1 cellular context compared by ENCODE assay signal in the genomic region with DNA sequence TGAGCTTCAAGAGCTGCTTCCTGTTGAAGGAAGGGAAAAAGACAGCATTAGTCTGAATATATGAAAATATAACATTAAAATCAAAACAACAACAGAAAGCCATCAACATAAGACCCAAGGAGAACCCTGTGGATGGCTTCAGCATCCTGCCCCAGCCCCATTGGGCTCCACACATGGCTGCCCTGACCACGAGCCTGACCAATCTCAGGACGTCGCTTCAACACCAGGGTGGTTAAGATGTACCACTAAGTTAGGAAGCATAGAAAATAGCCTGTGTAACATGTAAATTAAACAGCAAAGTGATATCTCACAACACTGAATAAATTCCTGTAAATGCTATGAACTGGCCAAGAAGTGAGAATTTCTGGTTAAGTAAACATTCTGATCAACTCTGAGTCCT.
TF ChIP-seq lines count a peak whose summit lies in the region.

No MANE protein-coding gene starts in this region.

TF ChIP-seq in K562, 482 proteins besides CTCF, POLR2A, EP300 and RAD21 (continued from another document):
- TF ChIP-seq ZBTB9 (CRISPR knock-in tag; IDR thresholded peaks at IDR 0.05): no peak
- TF ChIP-seq ZNF584 (CRISPR knock-in tag; IDR thresholded peaks at IDR 0.05; ENCODE audit: low read depth): no peak
- TF ChIP-seq ZNF217 (CRISPR knock-in tag; IDR thresholded peaks at IDR 0.05): no peak
- TF ChIP-seq, protein P1, sequence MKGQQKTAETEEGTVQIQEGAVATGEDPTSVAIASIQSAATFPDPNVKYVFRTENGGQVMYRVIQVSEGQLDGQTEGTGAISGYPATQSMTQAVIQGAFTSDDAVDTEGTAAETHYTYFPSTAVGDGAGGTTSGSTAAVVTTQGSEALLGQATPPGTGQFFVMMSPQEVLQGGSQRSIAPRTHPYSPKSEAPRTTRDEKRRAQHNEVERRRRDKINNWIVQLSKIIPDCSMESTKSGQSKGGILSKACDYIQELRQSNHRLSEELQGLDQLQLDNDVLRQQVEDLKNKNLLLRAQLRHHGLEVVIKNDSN (CRISPR knock-in tag; IDR thresholded peaks at IDR 0.05): no peak
- TF ChIP-seq IRF9 (tag; IDR thresholded peaks at IDR 0.05): no peak
- TF ChIP-seq CREB1 (IDR thresholded peaks at IDR 0.05): no peak
- no peak for TF ChIP-seq CREB1 (CRISPR knock-in tag; IDR thresholded peaks at IDR 0.05)
- TF ChIP-seq NCOA2 (IDR thresholded peaks at IDR 0.05; ENCODE audit: partially characterized antibody in 2 of 2): no peak
